ENCODE assay signal across 6 cellular contexts in the genomic region with DNA sequence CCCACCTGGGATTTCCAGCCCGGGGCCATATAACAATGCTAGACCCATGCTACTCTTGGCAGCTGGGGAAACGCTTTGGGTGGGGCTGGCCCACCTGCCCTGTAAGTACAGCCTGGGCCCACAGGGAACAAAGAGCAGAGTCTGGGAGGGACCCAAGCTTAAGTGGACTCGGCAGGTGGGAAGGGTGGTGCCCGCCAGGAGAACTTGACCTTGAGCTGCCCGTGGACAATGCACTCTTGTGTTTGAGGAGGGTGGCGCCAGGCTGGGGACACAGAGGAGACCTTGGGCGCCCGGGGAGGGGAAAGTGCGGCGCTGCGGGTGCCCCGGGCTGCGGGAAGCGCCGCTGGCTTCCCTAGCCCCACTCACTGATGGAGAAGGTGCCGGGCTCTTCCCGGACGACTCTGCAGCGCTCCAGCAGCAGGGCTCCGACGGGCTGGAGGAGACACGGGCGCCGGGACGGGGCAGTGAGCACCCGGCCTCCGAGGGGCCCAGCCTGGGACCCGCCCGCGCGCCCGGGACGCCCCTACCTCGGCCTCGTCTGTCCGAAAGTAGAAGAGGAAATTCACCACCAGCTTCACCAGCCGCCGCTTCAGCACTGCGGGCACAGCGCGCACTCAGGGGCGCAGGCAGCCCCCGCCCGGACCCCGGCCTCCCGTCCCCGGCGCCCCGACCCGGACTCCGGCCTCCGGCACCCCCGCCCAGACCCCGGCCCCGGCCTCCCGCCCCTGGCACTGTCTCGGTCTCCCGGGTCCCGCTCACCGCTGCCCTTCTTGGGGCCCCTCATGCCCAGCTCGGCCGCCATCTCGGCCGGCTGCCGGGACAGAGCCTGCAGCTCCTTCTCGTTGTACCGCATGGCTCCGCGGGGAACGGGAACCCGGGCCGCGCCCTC. TPM values are rescaled to one million over a fixed set of nuclear protein-coding genes. Genes with fewer than 3 reads are reported as not detected.
A peak's percentile ranks its signal among the peaks of the same experiment; 100 is the strongest.
DNase-seq lines count a peak whose midpoint lies in the region; ATAC-seq and TF ChIP-seq lines count a peak whose summit lies in the region.

No MANE protein-coding gene starts in this region.

- H4K12ac ChIP-seq in trophoblast cell (ENCODE audit: low read depth, low read length) = peak overlapping the region; percentile 86

- H2BK120ac ChIP-seq in trophoblast cell (ENCODE audit: insufficient read depth, low read length, poor library complexity) = peak overlapping the region; percentile 56

- BruUV-seq in A673 (replicated peaks; lab: Mats Ljungman, UMichigan) = no TSS peak

- no peaks in the 10 kb centered on the region for H3K9me3 ChIP-seq in A673 (ENCODE audit: low read depth, low read length, poor library complexity, severe bottlenecking)
- no peaks in the 10 kb centered on the region for H3K9me3 ChIP-seq in trophoblast cell (ENCODE audit: insufficient read depth, low read depth, low read length)

- no peaks in the 10 kb centered on the region for H3K9me3 Mint-ChIP-seq in dendritic cell treated with granulocyte-macrophage colony-stimulating factor and Interleukin-4, amounts not matched to agents 40 ng/mL and 50 ng/mL, for 4 days

- POLR2A ChIA-PET in A673 (lab: Charles Lee; ENCODE audit: low non-redundant PET) = interaction anchor here (0.5 kb wide), 1 partner anchor 1101 kb away, joined by 4 read pairs; no protein-coding TSS in a partner anchor

- peak overlapping the region; percentile 90 for H3K4ac ChIP-seq in trophoblast cell (ENCODE audit: low read depth, low read length)

- peak overlapping the region; percentile 91 for H3K14ac ChIP-seq in trophoblast cell (ENCODE audit: low read length)

- no peak overlapping the region for H2BK12ac ChIP-seq in trophoblast cell (ENCODE audit: low read length)

- peak overlapping the region; percentile 92 for H3K4me2 ChIP-seq in trophoblast cell (ENCODE audit: low read length)

- H2AK5ac ChIP-seq in trophoblast cell (ENCODE audit: low read length) = peak overlapping the region; percentile 16

- no peaks in the 10 kb centered on the region for H3K27me3 Mint-ChIP-seq in dendritic cell treated with granulocyte-macrophage colony-stimulating factor and Interleukin-4, amounts not matched to agents 40 ng/mL and 50 ng/mL, for 4 days

- peak overlapping the region; percentile 88 for H3K27ac ChIP-seq in A673 (ENCODE audit: low read depth, low read length, poor library complexity, severe bottlenecking)
- peak overlapping the region; percentile 63 for H3K27ac ChIP-seq in trophoblast cell (ENCODE audit: low read depth, low read length)

- H2AFZ ChIP-seq in trophoblast cell (ENCODE audit: insufficient read depth, low read length, poor library complexity) = peak overlapping the region; percentile 59

- no peak for DNase-seq in A673 (ENCODE audit: low spot score)
- peak; percentile 97 for DNase-seq in NCI-H146 (lab: John Stamatoyannopoulos, UW)
- DNase-seq in trophoblast cell = peak; percentile 73 to 76
- no peak for DNase-seq in NCI-H1694 treated with DMSO at 0.1 percent for 48 hours (lab: John Stamatoyannopoulos, UW)

- H3K4me1 Mint-ChIP-seq in dendritic cell treated with granulocyte-macrophage colony-stimulating factor and Interleukin-4, amounts not matched to agents 40 ng/mL and 50 ng/mL, for 4 days (ENCODE audit: low read depth) = peaks cover 78% of the 10 kb centered on the region

- H3K4me3 ChIP-seq in A673 (ENCODE audit: low read depth, low read length, poor library complexity, severe bottlenecking) = peak overlapping the region; percentile 96
- H3K4me3 ChIP-seq in trophoblast cell (ENCODE audit: low read depth, low read length) = peak overlapping the region; percentile 87

- peak overlapping the region; percentile 94 for H3K4me3 Mint-ChIP-seq in dendritic cell treated with granulocyte-macrophage colony-stimulating factor and Interleukin-4, amounts not matched to agents 40 ng/mL and 50 ng/mL, for 4 days

- no peak for TF ChIP-seq CTCF in A673 (conservative IDR thresholded peaks at IDR 0.05; ENCODE audit: low read depth, low read length)

- no peak overlapping the region for H3K23ac ChIP-seq in trophoblast cell (ENCODE audit: low read length)

- H3K9ac ChIP-seq in trophoblast cell (ENCODE audit: low read length) = peak overlapping the region; percentile 87

- H3K36me3 ChIP-seq in A673 (ENCODE audit: insufficient read depth, low read length, poor library complexity, severe bottlenecking) (peaks cover 45% of the 10 kb centered on the region), trophoblast cell (ENCODE audit: control insufficient read depth in 1 of 2, insufficient read depth in 2 of 2, low read length in 2 of 2) (peaks cover 35 to 43% of the 10 kb centered on the region in 2 experiments)

- H3K4me1 ChIP-seq in A673 (ENCODE audit: insufficient read depth, low read length, poor library complexity, severe bottlenecking) (peaks cover 32% of the 10 kb centered on the region), trophoblast cell (ENCODE audit: control insufficient read depth in 1 of 2, insufficient read depth in 2 of 2, low read length in 2 of 2) (peaks cover 12% of the 10 kb centered on the region in 2 experiments)

- peak; percentile 14 for ATAC-seq in GM21360 (IDR thresholded peaks at IDR 0.05; ENCODE audit: unreplicated experiment)

- no peaks in the 10 kb centered on the region for H3K27me3 ChIP-seq in A673 (replicated peaks; ENCODE audit: insufficient read depth, low read depth, low read length, poor library complexity)
- no peaks in the 10 kb centered on the region for H3K27me3 ChIP-seq in trophoblast cell (ENCODE audit: insufficient read depth, low read length)

- H3K18ac ChIP-seq in trophoblast cell (ENCODE audit: low read length) = peak overlapping the region; percentile 77

- H3K79me2 ChIP-seq in trophoblast cell (ENCODE audit: control insufficient read depth, insufficient read depth, low read length, poor library complexity) = peaks cover 47% of the 10 kb centered on the region

- no CpG with 5 or more reads among the region's 73 CpGs for WGBS in trophoblast cell (ENCODE audit: extremely low coverage, insufficient coverage, insufficient read length)

- H3K27ac Mint-ChIP-seq in dendritic cell treated with granulocyte-macrophage colony-stimulating factor and Interleukin-4, amounts not matched to agents 40 ng/mL and 50 ng/mL, for 4 days = peak overlapping the region; percentile 98

- intact Hi-C loops in A673 (cut with micrococcal nuclease; ENCODE audit: unreplicated experiment) = loop anchor here (2.0 to 5.0 kb wide), 2 partner anchors 37 to 402 kb away; no protein-coding TSS in a partner anchor
- intact Hi-C loops in dendritic cell treated with granulocyte-macrophage colony-stimulating factor and Interleukin-4, amounts not matched to agents 40 ng/mL and 50 ng/mL, for 4 days (cut with micrococcal nuclease) = loop anchor here (1.0 to 5.0 kb wide), 3 partner anchors 38 to 84 kb away; a partner anchor contains a TSS

- H4K91ac ChIP-seq in trophoblast cell (ENCODE audit: low read depth, low read length) = peak overlapping the region; percentile 79

- H2BK5ac ChIP-seq in trophoblast cell (ENCODE audit: low read depth, low read length, poor library complexity) = peak overlapping the region; percentile 58

- H3K79me1 ChIP-seq in trophoblast cell (ENCODE audit: low read length) = peaks cover 16% of the 10 kb centered on the region

- CTCF ChIA-PET in A673 (lab: Charles Lee) = interaction anchor here (0.7 kb wide), 1 partner anchor 157 kb away, joined by 3 read pairs; no protein-coding TSS in a partner anchor

- H3K36me3 Mint-ChIP-seq in dendritic cell treated with granulocyte-macrophage colony-stimulating factor and Interleukin-4, amounts not matched to agents 40 ng/mL and 50 ng/mL, for 4 days (ENCODE audit: low read depth) = peaks cover 83% of the 10 kb centered on the region

- H4K8ac ChIP-seq in trophoblast cell (ENCODE audit: low read depth, low read length) = peak overlapping the region; percentile 91

RNA-seq across cellular contexts. Expression of a gene that starts 0.5 kb away (rescaled TPM):
- total RNA-seq in A673 (2021) = 73.7 and 75.9 TPM in 2 replicates
- polyA plus RNA-seq in trophoblast cell (2013) = 71.1 and 72.2 TPM in 2 replicates

RNA-seq across cellular contexts. Expression of a gene that starts 1.0 kb away (rescaled TPM):
- total RNA-seq in A673 (2021) = 186 and 187 TPM in 2 replicates
- 90.1 and 94.1 TPM in 2 replicates for polyA plus RNA-seq in trophoblast cell (2013)

RNA-seq across cellular contexts. Expression of a gene that starts 13.5 kb away (rescaled TPM):
- 15.1 and 16.3 TPM in 2 replicates for total RNA-seq in A673 (2021)
- 2.4 and 2.8 TPM in 2 replicates for polyA plus RNA-seq in trophoblast cell (2013)

RNA-seq across cellular contexts. Expression of a gene that starts 20.6 kb away (rescaled TPM):
- total RNA-seq in A673 (2021) = 0.73 TPM in 1 of 2 replicates, not detected in the other
- 0.10 and 0.12 TPM in 2 replicates for polyA plus RNA-seq in trophoblast cell (2013)

RNA-seq across cellular contexts. Expression of a gene that starts 46.3 kb away (rescaled TPM):
- not detected in 2 replicates for total RNA-seq in A673 (2021)
- polyA plus RNA-seq in trophoblast cell (2013) = 0.03 TPM in 2 replicates

Comparison
In these comparisons a context has a peak if more than half of its experiments do, and no peak if none do; other contexts are left out.
1. DNase-seq: peak in NCI-H146 (single experiment) and trophoblast cell (2 of 2); none in A673 (single experiment) and NCI-H1694 treated with DMSO at 0.1 percent for 48 hours (single experiment).